1 cellular context compared by ENCODE assay signal in the genomic region with DNA sequence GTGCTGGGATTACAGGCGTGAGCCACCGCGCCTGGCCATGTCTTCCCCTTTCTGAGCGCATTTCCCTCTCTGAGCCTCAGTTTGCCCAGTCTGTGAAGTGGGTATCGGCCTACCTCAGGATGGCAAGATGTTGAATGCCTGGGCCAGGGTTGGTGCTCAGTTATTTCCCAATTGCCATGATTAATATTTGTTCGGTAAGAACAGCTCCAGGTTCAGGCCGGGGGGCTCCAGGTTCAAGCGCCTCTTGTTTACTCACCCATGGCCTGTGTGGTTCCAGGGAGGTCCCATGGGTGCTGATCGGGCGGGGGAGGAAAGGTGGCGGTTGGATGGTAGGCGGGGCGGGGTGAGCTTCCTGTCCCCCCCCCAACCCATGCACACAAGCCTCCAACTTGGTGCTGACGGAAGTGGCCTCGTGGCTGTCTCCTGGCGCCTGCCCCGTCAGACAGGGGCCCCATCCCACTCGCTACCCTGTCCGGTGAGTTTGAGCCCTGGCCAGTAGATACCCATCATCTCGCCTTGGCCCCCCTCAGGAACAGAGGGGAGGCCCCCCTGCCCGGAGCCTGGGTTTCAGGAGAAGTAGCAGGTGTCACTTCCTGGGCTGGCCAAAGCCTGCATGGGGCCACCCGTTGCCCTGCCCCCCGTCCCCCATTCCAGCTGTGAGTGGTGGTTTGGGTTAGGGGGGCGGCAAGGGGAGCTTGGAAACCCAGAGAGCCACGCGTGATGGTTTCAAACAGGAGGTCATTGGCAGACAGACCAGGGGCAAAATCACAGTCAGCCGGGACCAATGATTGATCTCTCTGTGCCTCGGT.
TF ChIP-seq lines count a peak whose summit lies in the region.

A gene with protein sequence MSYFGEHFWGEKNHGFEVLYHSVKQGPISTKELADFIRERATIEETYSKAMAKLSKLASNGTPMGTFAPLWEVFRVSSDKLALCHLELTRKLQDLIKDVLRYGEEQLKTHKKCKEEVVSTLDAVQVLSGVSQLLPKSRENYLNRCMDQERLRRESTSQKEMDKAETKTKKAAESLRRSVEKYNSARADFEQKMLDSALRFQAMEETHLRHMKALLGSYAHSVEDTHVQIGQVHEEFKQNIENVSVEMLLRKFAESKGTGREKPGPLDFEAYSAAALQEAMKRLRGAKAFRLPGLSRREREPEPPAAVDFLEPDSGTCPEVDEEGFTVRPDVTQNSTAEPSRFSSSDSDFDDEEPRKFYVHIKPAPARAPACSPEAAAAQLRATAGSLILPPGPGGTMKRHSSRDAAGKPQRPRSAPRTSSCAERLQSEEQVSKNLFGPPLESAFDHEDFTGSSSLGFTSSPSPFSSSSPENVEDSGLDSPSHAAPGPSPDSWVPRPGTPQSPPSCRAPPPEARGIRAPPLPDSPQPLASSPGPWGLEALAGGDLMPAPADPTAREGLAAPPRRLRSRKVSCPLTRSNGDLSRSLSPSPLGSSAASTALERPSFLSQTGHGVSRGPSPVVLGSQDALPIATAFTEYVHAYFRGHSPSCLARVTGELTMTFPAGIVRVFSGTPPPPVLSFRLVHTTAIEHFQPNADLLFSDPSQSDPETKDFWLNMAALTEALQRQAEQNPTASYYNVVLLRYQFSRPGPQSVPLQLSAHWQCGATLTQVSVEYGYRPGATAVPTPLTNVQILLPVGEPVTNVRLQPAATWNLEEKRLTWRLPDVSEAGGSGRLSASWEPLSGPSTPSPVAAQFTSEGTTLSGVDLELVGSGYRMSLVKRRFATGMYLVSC (plus strand): TSS at position 375 of the 809 bp plus-strand sequence. CDS start 3,688 bp downstream, outside the sequence.

TF ChIP-seq in K562, 482 proteins besides CTCF, POLR2A, EP300 and RAD21 (continued from another document and continues in another):
- no peak for TF ChIP-seq FOXA1 (IDR thresholded peaks at IDR 0.05; ENCODE audit: borderline replicate concordance)
- no peak for TF ChIP-seq NFATC3 (IDR thresholded peaks at IDR 0.05)
- TF ChIP-seq TAF15 (IDR thresholded peaks at IDR 0.05; ENCODE audit: low read depth, low read length), result no peak
- TF ChIP-seq FOXA3 (CRISPR knock-in tag; conservative IDR thresholded peaks at IDR 0.05 in 1 of 2, IDR thresholded peaks at IDR 0.05 in 1 of 2), result peak; percentile 77 to 83; a peak in 3 of 4 replicates
- no peak for TF ChIP-seq CBX8 (IDR thresholded peaks at IDR 0.05; ENCODE audit: borderline replicate concordance, extremely low read depth, low read depth, low read length, poor library complexity, severe bottlenecking)
- no peak for TF ChIP-seq ASH1L (IDR thresholded peaks at IDR 0.05; ENCODE audit: borderline replicate concordance, low read depth, partially characterized antibody)
- TF ChIP-seq DACH1 (IDR thresholded peaks at IDR 0.05; ENCODE audit: partially characterized antibody), result peak; percentile 55
- TF ChIP-seq TCF7 (IDR thresholded peaks at IDR 0.05; ENCODE audit: borderline replicate concordance), result peak; percentile 51; the same call in 1 of the 2 replicates
- TF ChIP-seq, protein P1, sequence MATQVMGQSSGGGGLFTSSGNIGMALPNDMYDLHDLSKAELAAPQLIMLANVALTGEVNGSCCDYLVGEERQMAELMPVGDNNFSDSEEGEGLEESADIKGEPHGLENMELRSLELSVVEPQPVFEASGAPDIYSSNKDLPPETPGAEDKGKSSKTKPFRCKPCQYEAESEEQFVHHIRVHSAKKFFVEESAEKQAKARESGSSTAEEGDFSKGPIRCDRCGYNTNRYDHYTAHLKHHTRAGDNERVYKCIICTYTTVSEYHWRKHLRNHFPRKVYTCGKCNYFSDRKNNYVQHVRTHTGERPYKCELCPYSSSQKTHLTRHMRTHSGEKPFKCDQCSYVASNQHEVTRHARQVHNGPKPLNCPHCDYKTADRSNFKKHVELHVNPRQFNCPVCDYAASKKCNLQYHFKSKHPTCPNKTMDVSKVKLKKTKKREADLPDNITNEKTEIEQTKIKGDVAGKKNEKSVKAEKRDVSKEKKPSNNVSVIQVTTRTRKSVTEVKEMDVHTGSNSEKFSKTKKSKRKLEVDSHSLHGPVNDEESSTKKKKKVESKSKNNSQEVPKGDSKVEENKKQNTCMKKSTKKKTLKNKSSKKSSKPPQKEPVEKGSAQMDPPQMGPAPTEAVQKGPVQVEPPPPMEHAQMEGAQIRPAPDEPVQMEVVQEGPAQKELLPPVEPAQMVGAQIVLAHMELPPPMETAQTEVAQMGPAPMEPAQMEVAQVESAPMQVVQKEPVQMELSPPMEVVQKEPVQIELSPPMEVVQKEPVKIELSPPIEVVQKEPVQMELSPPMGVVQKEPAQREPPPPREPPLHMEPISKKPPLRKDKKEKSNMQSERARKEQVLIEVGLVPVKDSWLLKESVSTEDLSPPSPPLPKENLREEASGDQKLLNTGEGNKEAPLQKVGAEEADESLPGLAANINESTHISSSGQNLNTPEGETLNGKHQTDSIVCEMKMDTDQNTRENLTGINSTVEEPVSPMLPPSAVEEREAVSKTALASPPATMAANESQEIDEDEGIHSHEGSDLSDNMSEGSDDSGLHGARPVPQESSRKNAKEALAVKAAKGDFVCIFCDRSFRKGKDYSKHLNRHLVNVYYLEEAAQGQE (CRISPR knock-in tag; IDR thresholded peaks at IDR 0.05; ENCODE audit: low read depth), result no peak
- TF ChIP-seq, protein P2, sequence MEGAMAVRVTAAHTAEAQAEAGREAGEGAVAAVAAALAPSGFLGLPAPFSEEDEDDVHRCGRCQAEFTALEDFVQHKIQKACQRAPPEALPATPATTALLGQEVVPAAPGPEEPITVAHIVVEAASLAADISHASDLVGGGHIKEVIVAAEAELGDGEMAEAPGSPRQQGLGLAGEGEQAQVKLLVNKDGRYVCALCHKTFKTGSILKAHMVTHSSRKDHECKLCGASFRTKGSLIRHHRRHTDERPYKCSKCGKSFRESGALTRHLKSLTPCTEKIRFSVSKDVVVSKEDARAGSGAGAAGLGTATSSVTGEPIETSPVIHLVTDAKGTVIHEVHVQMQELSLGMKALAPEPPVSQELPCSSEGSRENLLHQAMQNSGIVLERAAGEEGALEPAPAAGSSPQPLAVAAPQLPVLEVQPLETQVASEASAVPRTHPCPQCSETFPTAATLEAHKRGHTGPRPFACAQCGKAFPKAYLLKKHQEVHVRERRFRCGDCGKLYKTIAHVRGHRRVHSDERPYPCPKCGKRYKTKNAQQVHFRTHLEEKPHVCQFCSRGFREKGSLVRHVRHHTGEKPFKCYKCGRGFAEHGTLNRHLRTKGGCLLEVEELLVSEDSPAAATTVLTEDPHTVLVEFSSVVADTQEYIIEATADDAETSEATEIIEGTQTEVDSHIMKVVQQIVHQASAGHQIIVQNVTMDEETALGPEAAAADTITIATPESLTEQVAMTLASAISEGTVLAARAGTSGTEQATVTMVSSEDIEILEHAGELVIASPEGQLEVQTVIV (CRISPR knock-in tag; IDR thresholded peaks at IDR 0.05; ENCODE audit: borderline replicate concordance), result no peak
- TF ChIP-seq MEF2A (IDR thresholded peaks at IDR 0.05; ENCODE audit: control insufficient read depth, low read depth, low read length), result no peak
- no peak for TF ChIP-seq ZNF408 (CRISPR knock-in tag; IDR thresholded peaks at IDR 0.05; ENCODE audit: low read depth)
- no peak for TF ChIP-seq SMARCB1 (IDR thresholded peaks at IDR 0.05; ENCODE audit: insufficient read length, low read depth)
- TF ChIP-seq BCL6 (CRISPR knock-in tag; IDR thresholded peaks at IDR 0.05), result no peak
- no peak for TF ChIP-seq NR2C2 (CRISPR knock-in tag; IDR thresholded peaks at IDR 0.05)
- peak; percentile 40; the same call in 1 of the 2 replicates for TF ChIP-seq NR2C2 (tag; IDR thresholded peaks at IDR 0.05)
- TF ChIP-seq, protein P3, sequence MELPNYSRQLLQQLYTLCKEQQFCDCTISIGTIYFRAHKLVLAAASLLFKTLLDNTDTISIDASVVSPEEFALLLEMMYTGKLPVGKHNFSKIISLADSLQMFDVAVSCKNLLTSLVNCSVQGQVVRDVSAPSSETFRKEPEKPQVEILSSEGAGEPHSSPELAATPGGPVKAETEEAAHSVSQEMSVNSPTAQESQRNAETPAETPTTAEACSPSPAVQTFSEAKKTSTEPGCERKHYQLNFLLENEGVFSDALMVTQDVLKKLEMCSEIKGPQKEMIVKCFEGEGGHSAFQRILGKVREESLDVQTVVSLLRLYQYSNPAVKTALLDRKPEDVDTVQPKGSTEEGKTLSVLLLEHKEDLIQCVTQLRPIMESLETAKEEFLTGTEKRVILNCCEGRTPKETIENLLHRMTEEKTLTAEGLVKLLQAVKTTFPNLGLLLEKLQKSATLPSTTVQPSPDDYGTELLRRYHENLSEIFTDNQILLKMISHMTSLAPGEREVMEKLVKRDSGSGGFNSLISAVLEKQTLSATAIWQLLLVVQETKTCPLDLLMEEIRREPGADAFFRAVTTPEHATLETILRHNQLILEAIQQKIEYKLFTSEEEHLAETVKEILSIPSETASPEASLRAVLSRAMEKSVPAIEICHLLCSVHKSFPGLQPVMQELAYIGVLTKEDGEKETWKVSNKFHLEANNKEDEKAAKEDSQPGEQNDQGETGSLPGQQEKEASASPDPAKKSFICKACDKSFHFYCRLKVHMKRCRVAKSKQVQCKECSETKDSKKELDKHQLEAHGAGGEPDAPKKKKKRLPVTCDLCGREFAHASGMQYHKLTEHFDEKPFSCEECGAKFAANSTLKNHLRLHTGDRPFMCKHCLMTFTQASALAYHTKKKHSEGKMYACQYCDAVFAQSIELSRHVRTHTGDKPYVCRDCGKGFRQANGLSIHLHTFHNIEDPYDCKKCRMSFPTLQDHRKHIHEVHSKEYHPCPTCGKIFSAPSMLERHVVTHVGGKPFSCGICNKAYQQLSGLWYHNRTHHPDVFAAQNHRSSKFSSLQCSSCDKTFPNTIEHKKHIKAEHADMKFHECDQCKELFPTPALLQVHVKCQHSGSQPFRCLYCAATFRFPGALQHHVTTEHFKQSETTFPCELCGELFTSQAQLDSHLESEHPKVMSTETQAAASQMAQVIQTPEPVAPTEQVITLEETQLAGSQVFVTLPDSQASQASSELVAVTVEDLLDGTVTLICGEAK (IDR thresholded peaks at IDR 0.05), result peak; percentile 74
- TF ChIP-seq, protein P3 (CRISPR knock-in tag; IDR thresholded peaks at IDR 0.05), result no peak
- no peak for TF ChIP-seq NR3C1 (CRISPR knock-in tag; IDR thresholded peaks at IDR 0.05)
- TF ChIP-seq SUPT5H (IDR thresholded peaks at IDR 0.05), result peak; percentile 84
- TF ChIP-seq, protein P4, sequence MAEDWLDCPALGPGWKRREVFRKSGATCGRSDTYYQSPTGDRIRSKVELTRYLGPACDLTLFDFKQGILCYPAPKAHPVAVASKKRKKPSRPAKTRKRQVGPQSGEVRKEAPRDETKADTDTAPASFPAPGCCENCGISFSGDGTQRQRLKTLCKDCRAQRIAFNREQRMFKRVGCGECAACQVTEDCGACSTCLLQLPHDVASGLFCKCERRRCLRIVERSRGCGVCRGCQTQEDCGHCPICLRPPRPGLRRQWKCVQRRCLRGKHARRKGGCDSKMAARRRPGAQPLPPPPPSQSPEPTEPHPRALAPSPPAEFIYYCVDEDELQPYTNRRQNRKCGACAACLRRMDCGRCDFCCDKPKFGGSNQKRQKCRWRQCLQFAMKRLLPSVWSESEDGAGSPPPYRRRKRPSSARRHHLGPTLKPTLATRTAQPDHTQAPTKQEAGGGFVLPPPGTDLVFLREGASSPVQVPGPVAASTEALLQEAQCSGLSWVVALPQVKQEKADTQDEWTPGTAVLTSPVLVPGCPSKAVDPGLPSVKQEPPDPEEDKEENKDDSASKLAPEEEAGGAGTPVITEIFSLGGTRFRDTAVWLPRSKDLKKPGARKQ (CRISPR knock-in tag; IDR thresholded peaks at IDR 0.05), result no peak
- TF ChIP-seq ZNF347 (CRISPR knock-in tag; IDR thresholded peaks at IDR 0.05; ENCODE audit: low read depth), result no peak
- TF ChIP-seq ZEB2 (IDR thresholded peaks at IDR 0.05), result no peak
- TF ChIP-seq, protein P5, sequence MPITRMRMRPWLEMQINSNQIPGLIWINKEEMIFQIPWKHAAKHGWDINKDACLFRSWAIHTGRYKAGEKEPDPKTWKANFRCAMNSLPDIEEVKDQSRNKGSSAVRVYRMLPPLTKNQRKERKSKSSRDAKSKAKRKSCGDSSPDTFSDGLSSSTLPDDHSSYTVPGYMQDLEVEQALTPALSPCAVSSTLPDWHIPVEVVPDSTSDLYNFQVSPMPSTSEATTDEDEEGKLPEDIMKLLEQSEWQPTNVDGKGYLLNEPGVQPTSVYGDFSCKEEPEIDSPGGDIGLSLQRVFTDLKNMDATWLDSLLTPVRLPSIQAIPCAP (CRISPR knock-in tag; IDR thresholded peaks at IDR 0.05; ENCODE audit: borderline replicate concordance), result no peak
- TF ChIP-seq NELFE (IDR thresholded peaks at IDR 0.05; ENCODE audit: insufficient read depth, insufficient read length), result no peak
- TF ChIP-seq ZNF699 (CRISPR knock-in tag; IDR thresholded peaks at IDR 0.05; ENCODE audit: insufficient replicate concordance), result no peak
- TF ChIP-seq TAF7 (tag; IDR thresholded peaks at IDR 0.05), result no peak
- TF ChIP-seq NONO (IDR thresholded peaks at IDR 0.05; ENCODE audit: low read depth in 2 of 2, low read length in 1 of 2), result peak in 1 of 2 experiments; percentile 55; a peak in 2 of 4 replicates
- TF ChIP-seq YBX1 (IDR thresholded peaks at IDR 0.05), result no peak
- no peak for TF ChIP-seq SPI1 (IDR thresholded peaks at IDR 0.05; ENCODE audit: borderline replicate concordance, low read depth, low read length)
- TF ChIP-seq HEY1 (CRISPR knock-in tag; IDR thresholded peaks at IDR 0.05; ENCODE audit: borderline replicate concordance), result no peak
- TF ChIP-seq CCAR2 (IDR thresholded peaks at IDR 0.05; ENCODE audit: low read depth, low read length), result no peak
- TF ChIP-seq RFX1 (IDR thresholded peaks at IDR 0.05), result no peak
- TF ChIP-seq CREB1 (IDR thresholded peaks at IDR 0.05), result no peak
- 0 out of 2 replicates have a peak, but pooled peaks have one; percentile 18 for TF ChIP-seq CREB1 (CRISPR knock-in tag; IDR thresholded peaks at IDR 0.05)
- TF ChIP-seq TOE1 (IDR thresholded peaks at IDR 0.05; ENCODE audit: borderline replicate concordance), result peak; percentile 75
- no peak; the same call in 1 of the 2 replicates for TF ChIP-seq TOE1 (CRISPR knock-in tag; IDR thresholded peaks at IDR 0.05; ENCODE audit: borderline replicate concordance, low read depth)
